Comparison of ENCODE assay signal across 25 cellular contexts in the genomic region with DNA sequence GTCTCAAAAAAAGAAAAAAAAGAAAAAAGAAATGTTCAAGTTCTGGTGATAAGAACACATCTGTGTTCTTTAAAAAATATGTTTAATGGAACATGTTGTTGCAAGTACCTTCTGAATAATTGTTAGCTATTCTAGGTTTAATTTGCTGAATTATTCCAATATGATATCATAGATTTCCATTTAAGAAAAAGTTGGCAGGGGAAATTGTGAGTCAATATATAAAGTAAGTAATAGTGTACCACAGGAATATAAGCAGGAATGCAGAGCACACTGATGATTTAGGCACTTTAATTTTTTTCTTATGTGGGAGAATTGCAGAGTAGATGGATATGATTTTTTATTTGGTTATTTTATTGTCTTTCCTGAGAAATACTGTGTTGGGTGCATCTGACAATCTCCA.
DNase-seq lines count a peak whose midpoint lies in the region; ATAC-seq, FAIRE-seq and TF ChIP-seq lines count a peak whose summit lies in the region.
"Had no signal": no experiment of that assay in that cellular context is flagged by ENCODE, and none has a peak within 500 bp of the region (broad histone marks: within the 10 kb centered on the region; RNA-seq: fewer than 3 reads in every experiment).

No MANE protein-coding gene starts in this region.

- H3K4me3 ChIP-seq in IMR-90 (ENCODE audit: insufficient read depth, low read depth, low read length) (no peak overlapping the region), bronchial epithelial cell (ENCODE audit: low read depth, low read length) (no peak overlapping the region), gastrocnemius medialis (no peak overlapping the region)
- H3K4me3 ChIP-seq: A549, BLaER1, K562 had no signal

- no peaks in the 10 kb centered on the region for H3K9me1 ChIP-seq in IMR-90 (ENCODE audit: insufficient read depth, low read length)

- H2AK5ac ChIP-seq in IMR-90 (ENCODE audit: low read depth, low read length): no peak overlapping the region

- FAIRE-seq in bronchial epithelial cell (lab: Jason Lieb, UNC): no peak
- FAIRE-seq: G401.6, GM12892, K562 had no signal

- no peaks in the 10 kb centered on the region for H3K79me1 ChIP-seq in IMR-90 (ENCODE audit: low read depth in 1 of 2, low read length in 2 of 2)

- POLR2A ChIA-PET in IMR-90 (lab: Charles Lee; ENCODE audit: unreplicated experiment): no interaction called here
- POLR2A ChIA-PET in activated CD4-positive, alpha-beta T cell treated with anti-CD3 and anti-CD28 coated beads for 36 hours (lab: Charles Lee): no interaction called here

- H3K9ac ChIP-seq in IMR-90 (ENCODE audit: low read depth, low read length): no peak overlapping the region
- H3K9ac ChIP-seq: BLaER1 had no signal

- in situ Hi-C loops in IMR-90 (cut with MboI; ENCODE audit: low sequenced_read_pairs) (no loop called here), gastrocnemius medialis (cut with MboI; ENCODE audit: low sequenced_read_pairs in 4 of 4) (no loop called here)

- H3K23ac ChIP-seq in IMR-90 (ENCODE audit: low read depth, low read length): no peak overlapping the region

- CTCF ChIA-PET in IMR-90 (lab: Yijun Ruan, JAX): no interaction called here
- CTCF ChIA-PET in activated CD4-positive, alpha-beta T cell treated with anti-CD3 and anti-CD28 coated beads for 36 hours (lab: Charles Lee): no interaction called here

- H3K36me3 ChIP-seq in IMR-90 (ENCODE audit: control insufficient read depth, insufficient read depth, low read length) (no peaks in the 10 kb centered on the region), bronchial epithelial cell (ENCODE audit: control insufficient read depth, insufficient read depth, low read length) (no peaks in the 10 kb centered on the region), gastrocnemius medialis (peaks cover 0 to 3% of the 10 kb centered on the region in 2 donors)
- H3K36me3 ChIP-seq: BLaER1 had no signal

- dilution Hi-C loops in IMR-90 (cut with HindIII; ENCODE audit: low sequenced_read_pairs, unreplicated experiment): no loop called here

- DNase-seq in AG20443 (ENCODE audit: low spot score): peak; percentile 5
- DNase-seq in IMR-90: peak; percentile 64
- peak; percentile 66 for DNase-seq in bronchial epithelial cell (ENCODE audit: low read depth)
- DNase-seq in foreskin keratinocyte: peak; percentile 21 to 46
- no peak for DNase-seq in gastrocnemius medialis
- no peak for DNase-seq in OCI-M2 (lab: John Stamatoyannopoulos, UW; ENCODE audit: unreplicated experiment)
- no peak for DNase-seq in activated CD4-positive, alpha-beta T cell treated with anti-CD3 and anti-CD28 coated beads for 36 hours
- DNase-seq: CD8-positive, alpha-beta T cell; DMS79; H9; MV-4-11; NCI-H1417 treated with DMSO at 0.1 percent for 48 hours; NCI-H1930; NCI-H2171; NCI-H446; NCI-H69; NK-92 treated with Interleukin-12 subunit alpha and Interleukin-12 subunit beta, amount 100 ng/mL, for 24 hours; OCI-M1 had no signal

- TF ChIP-seq POLR2A in IMR-90 (IDR thresholded peaks at IDR 0.05; ENCODE audit: low read depth, low read length): no peak
- no peak for TF ChIP-seq POLR2A in gastrocnemius medialis (IDR thresholded peaks at IDR 0.05)

- H3K14ac ChIP-seq in IMR-90 (replicated peaks; ENCODE audit: low read depth, low read length): no peak overlapping the region

- no peak overlapping the region for H4K5ac ChIP-seq in IMR-90 (ENCODE audit: low read depth, low read length)

- no TSS peak for BruUV-seq in IMR-90 (replicated peaks; lab: Mats Ljungman, UMichigan)

- intact Hi-C loops in IMR-90 (cut with micrococcal nuclease) (no loop called here), gastrocnemius medialis (cut with DNase I; ENCODE audit: low total_unique reads) (no loop called here)
- intact Hi-C loops in activated CD4-positive, alpha-beta T cell treated with anti-CD3 and anti-CD28 coated beads for 36 hours (cut with DNase I, micrococcal nuclease): no loop called here

- no peak overlapping the region for H3K18ac ChIP-seq in IMR-90 (ENCODE audit: low read depth, low read length)

- H3K4me1 ChIP-seq in IMR-90 (ENCODE audit: control insufficient read depth, insufficient read depth, low read length) (no peaks in the 10 kb centered on the region), foreskin keratinocyte (no peaks in the 10 kb centered on the region), gastrocnemius medialis (no peaks in the 10 kb centered on the region)
- H3K4me1 ChIP-seq: A549, BLaER1 had no signal

- H4K8ac ChIP-seq in IMR-90 (ENCODE audit: low read depth in 2 of 2, low read length in 2 of 2): no peak overlapping the region

- peaks cover 3% of the 10 kb centered on the region for H3K36me3 Mint-ChIP-seq in activated CD4-positive, alpha-beta T cell treated with anti-CD3 and anti-CD28 coated beads for 36 hours (ENCODE audit: low read depth)

- no peaks in the 10 kb centered on the region for H3K4me1 Mint-ChIP-seq in activated CD4-positive, alpha-beta T cell treated with anti-CD3 and anti-CD28 coated beads for 36 hours

- H2BK20ac ChIP-seq in IMR-90 (ENCODE audit: low read depth, low read length): no peak overlapping the region

- no peak overlapping the region for H3K4ac ChIP-seq in IMR-90 (ENCODE audit: low read depth, low read length)

- H3K9me3 Mint-ChIP-seq in activated CD4-positive, alpha-beta T cell treated with anti-CD3 and anti-CD28 coated beads for 36 hours (ENCODE audit: low read depth): no peaks in the 10 kb centered on the region
- H3K9me3 Mint-ChIP-seq: CD8-positive, alpha-beta T cell; H9 had no signal

- no peak for TF ChIP-seq RAD21 in IMR-90 (IDR thresholded peaks at IDR 0.05; ENCODE audit: low read length)

- no peak overlapping the region for H3K4me2 ChIP-seq in IMR-90 (ENCODE audit: low read depth, low read length)
- H3K4me2 ChIP-seq: A549, BLaER1 had no signal

- H3K4me3 Mint-ChIP-seq in activated CD4-positive, alpha-beta T cell treated with anti-CD3 and anti-CD28 coated beads for 36 hours: no peak overlapping the region
- H3K4me3 Mint-ChIP-seq: CD8-positive, alpha-beta T cell; H9 had no signal

- H4K91ac ChIP-seq in IMR-90 (ENCODE audit: insufficient read depth, low read depth, low read length): no peak overlapping the region

- H4K20me1 ChIP-seq in IMR-90 (ENCODE audit: insufficient read depth, low read length): no peaks in the 10 kb centered on the region
- H4K20me1 ChIP-seq: BLaER1 had no signal

- ATAC-seq in IMR-90 (ENCODE audit: low read depth): no peak
- no peak for ATAC-seq in foreskin keratinocyte
- no peak for ATAC-seq in gastrocnemius medialis
- no peak for ATAC-seq in activated CD4-positive, alpha-beta T cell treated with anti-CD3 and anti-CD28 coated beads for 36 hours
- ATAC-seq in GM19467 (IDR thresholded peaks at IDR 0.05; ENCODE audit: unreplicated experiment): no peak
- ATAC-seq: A549; CD8-positive, alpha-beta T cell; K562 had no signal

- no peak overlapping the region for H3K56ac ChIP-seq in IMR-90 (ENCODE audit: extremely low read depth, insufficient read depth, low read length)

- H2AFZ ChIP-seq in IMR-90 (replicated peaks; ENCODE audit: low read length, poor library complexity): no peak overlapping the region

- no peak overlapping the region for H2BK5ac ChIP-seq in IMR-90 (ENCODE audit: low read depth, low read length, poor library complexity, severe bottlenecking)

- H2AK9ac ChIP-seq in IMR-90 (replicated peaks; ENCODE audit: low read depth, low read length, poor library complexity): no peak overlapping the region

- no peaks in the 10 kb centered on the region for H3K9me3 ChIP-seq in IMR-90 (ENCODE audit: control insufficient read depth, insufficient read depth, low read length)
- H3K9me3 ChIP-seq in gastrocnemius medialis: no peaks in the 10 kb centered on the region
- H3K9me3 ChIP-seq: A549, BLaER1 had no signal

- H3K27me3 ChIP-seq in IMR-90 (ENCODE audit: control insufficient read depth, insufficient read depth, low read length) (no peaks in the 10 kb centered on the region), bronchial epithelial cell (ENCODE audit: control insufficient read depth, insufficient read depth, low read length) (no peaks in the 10 kb centered on the region), foreskin keratinocyte (no peaks in the 10 kb centered on the region), gastrocnemius medialis (no peaks in the 10 kb centered on the region)

- no peak overlapping the region for H2BK120ac ChIP-seq in IMR-90 (ENCODE audit: low read depth, low read length)

- no peak overlapping the region for H2BK15ac ChIP-seq in IMR-90 (ENCODE audit: low read depth, low read length)

- TF ChIP-seq CTCF in IMR-90 (conservative IDR thresholded peaks at IDR 0.05; ENCODE audit: low read depth, low read length) (no peak), bronchial epithelial cell (IDR thresholded peaks at IDR 0.05; ENCODE audit: insufficient read depth, low read length, severe bottlenecking) (no peak), foreskin keratinocyte (conservative IDR thresholded peaks at IDR 0.05) (no peak), gastrocnemius medialis (IDR thresholded peaks at IDR 0.05 in 4 of 5, conservative IDR thresholded peaks at IDR 0.05 in 1 of 5) (no peak)

- no peaks in the 10 kb centered on the region for H3K27me3 Mint-ChIP-seq in activated CD4-positive, alpha-beta T cell treated with anti-CD3 and anti-CD28 coated beads for 36 hours

- H3K27ac Mint-ChIP-seq in activated CD4-positive, alpha-beta T cell treated with anti-CD3 and anti-CD28 coated beads for 36 hours: no peak overlapping the region
- H3K27ac Mint-ChIP-seq: CD8-positive, alpha-beta T cell; H9 had no signal

- H3K27ac ChIP-seq in IMR-90 (ENCODE audit: insufficient read depth, low read length): no peak overlapping the region
- no peak overlapping the region for H3K27ac ChIP-seq in foreskin keratinocyte
- H3K27ac ChIP-seq in gastrocnemius medialis: no peak overlapping the region
- H3K27ac ChIP-seq: A549, BLaER1, RWPE1 had no signal

TF ChIP-seq in IMR-90, 13 proteins besides CTCF, POLR2A, EP300 and RAD21:
- no peak for TF ChIP-seq CHD1 (IDR thresholded peaks at IDR 0.05; ENCODE audit: low read depth, low read length)
- TF ChIP-seq MAZ (IDR thresholded peaks at IDR 0.05; ENCODE audit: borderline replicate concordance, low read depth, low read length): no peak
- TF ChIP-seq USF2 (IDR thresholded peaks at IDR 0.05; ENCODE audit: low read depth, low read length): no peak
- TF ChIP-seq RFX5 (IDR thresholded peaks at IDR 0.05; ENCODE audit: low read depth, low read length): no peak

Comparison
In these comparisons a context has a peak if more than half of its experiments do, and no peak if none do; other contexts are left out.
1. DNase-seq: peak in AG20443 (single experiment), IMR-90 (single experiment), bronchial epithelial cell (single experiment) and foreskin keratinocyte (2 of 2); none in gastrocnemius medialis (0 of 2), OCI-M2 (single experiment) and activated CD4-positive, alpha-beta T cell treated with anti-CD3 and anti-CD28 coated beads for 36 hours (single experiment).